ENCODE assay signal across 12 cellular contexts in genomic region chr13:26563713-26564112, GRCh38. TPM values are rescaled to one million over a fixed set of nuclear protein-coding genes. Genes with fewer than 3 reads are reported as not detected.
A peak's percentile ranks its signal among the peaks of the same experiment; 100 is the strongest.
DNase-seq lines count a peak whose midpoint lies in the region; TF ChIP-seq lines count a peak whose summit lies in the region.
"Had no signal": no experiment of that assay in that cellular context is flagged by ENCODE, and none has a peak within 500 bp of the region (broad histone marks: within the 10 kb centered on the region; RNA-seq: fewer than 3 reads in every experiment).

No MANE protein-coding gene starts in this region.

- H3K9me3 Mint-ChIP-seq in Calu3 (ENCODE audit: low read depth, unreplicated experiment) = no peaks in the 10 kb centered on the region
- H3K9me3 Mint-ChIP-seq: CD8-positive, alpha-beta T cell had no signal

- no peak overlapping the region for H2AK5ac ChIP-seq in mesenchymal stem cell (ENCODE audit: low read length, severe bottlenecking)

- H4K8ac ChIP-seq in mesenchymal stem cell (ENCODE audit: low read length) = no peak overlapping the region

- H3K4me1 ChIP-seq in mesenchymal stem cell (ENCODE audit: control insufficient read depth, insufficient read depth, low read depth, low read length) (peaks cover 8% of the 10 kb centered on the region), subcutaneous abdominal adipose tissue (ENCODE audit: control insufficient read depth in 5 of 5, insufficient read depth in 5 of 5, low read length in 5 of 5) (peaks cover 3 to 49% (median 36%) of the 10 kb centered on the region in 5 donors)

- H3K79me1 ChIP-seq in mesenchymal stem cell (replicated peaks; ENCODE audit: low read length, poor library complexity, severe bottlenecking) = peaks cover 49% of the 10 kb centered on the region

- H2AFZ ChIP-seq in mesenchymal stem cell (ENCODE audit: low read depth, low read length) = no peak overlapping the region

- H2BK12ac ChIP-seq in mesenchymal stem cell (ENCODE audit: low read length in 2 of 2) = no peak overlapping the region

- CTCF ChIA-PET in Calu3 (lab: Charles Lee) = no interaction called here

- H3K27ac Mint-ChIP-seq in Calu3 (ENCODE audit: unreplicated experiment) = no peak overlapping the region
- H3K27ac Mint-ChIP-seq: CD14-positive monocyte; CD8-positive, alpha-beta T cell had no signal

- H3K9me3 ChIP-seq in mesenchymal stem cell (ENCODE audit: control insufficient read depth, low read length) = no peaks in the 10 kb centered on the region
- H3K9me3 ChIP-seq in subcutaneous abdominal adipose tissue (ENCODE audit: control insufficient read depth in 5 of 5, low read length in 5 of 5) = no peaks in the 10 kb centered on the region

- no peak overlapping the region for H4K91ac ChIP-seq in mesenchymal stem cell (ENCODE audit: low read length)

- H3K27ac ChIP-seq in mesenchymal stem cell (ENCODE audit: low read length, poor library complexity, severe bottlenecking) (no peak overlapping the region), subcutaneous abdominal adipose tissue (ENCODE audit: low read depth, low read length) (peak overlapping the region; percentile 71)

- no peak overlapping the region for H2BK15ac ChIP-seq in mesenchymal stem cell (ENCODE audit: low read depth, poor library complexity, severe bottlenecking)

- DNase-seq in HCEC 1CT (peak; percentile 16), choroid plexus epithelial cell (ENCODE audit: low read depth) (peak; percentile 71), mesenchymal stem cell (peak; percentile 36), OCI-M2 (lab: John Stamatoyannopoulos, UW; ENCODE audit: unreplicated experiment) (no peak), Calu3 (no peak)
- DNase-seq in activated CD4-positive, alpha-beta T cell treated with anti-CD3 and anti-CD28 coated beads, Interleukin-2, amount 50 U/mL, for 1 hour = no peak
- DNase-seq: CD8-positive, alpha-beta T cell; COR-L47; DMS53; GF-D8 had no signal

- H3K36me3 ChIP-seq in mesenchymal stem cell (ENCODE audit: control insufficient read depth in 1 of 2, insufficient read depth in 2 of 2, low read depth in 1 of 2, low read length in 2 of 2) (no peaks in the 10 kb centered on the region), subcutaneous abdominal adipose tissue (ENCODE audit: control insufficient read depth in 5 of 5, insufficient read depth in 5 of 5, low read length in 5 of 5) (no peaks in the 10 kb centered on the region)

- H3K4me2 ChIP-seq in mesenchymal stem cell (ENCODE audit: low read length, poor library complexity, severe bottlenecking) = no peak overlapping the region

- no peak overlapping the region for H3K4me3 Mint-ChIP-seq in Calu3 (ENCODE audit: low read depth, unreplicated experiment)
- H3K4me3 Mint-ChIP-seq: CD14-positive monocyte; CD8-positive, alpha-beta T cell had no signal

- H3K9ac ChIP-seq in mesenchymal stem cell (ENCODE audit: low read length) (no peak overlapping the region), subcutaneous abdominal adipose tissue (ENCODE audit: low read length in 5 of 5) (no peak overlapping the region)

- H3K36me3 Mint-ChIP-seq in Calu3 (ENCODE audit: insufficient read depth, unreplicated experiment) = no peaks in the 10 kb centered on the region
- H3K36me3 Mint-ChIP-seq: CD14-positive monocyte; CD8-positive, alpha-beta T cell had no signal

- no peak overlapping the region for H2BK5ac ChIP-seq in mesenchymal stem cell (ENCODE audit: low read depth, low read length, poor library complexity, severe bottlenecking)

- intact Hi-C loops in Calu3 (cut with micrococcal nuclease; ENCODE audit: unreplicated experiment) = no loop called here

- no peaks in the 10 kb centered on the region for H3K27me3 ChIP-seq in mesenchymal stem cell (ENCODE audit: control insufficient read depth in 1 of 2, insufficient read depth in 1 of 2, low read length in 2 of 2)
- no peaks in the 10 kb centered on the region for H3K27me3 ChIP-seq in subcutaneous abdominal adipose tissue (ENCODE audit: control insufficient read depth in 5 of 5, insufficient read depth in 4 of 5, low read length in 5 of 5)

- H3K27me3 Mint-ChIP-seq in Calu3 (ENCODE audit: unreplicated experiment) = no peaks in the 10 kb centered on the region

- no peak overlapping the region for H3K4me3 ChIP-seq in choroid plexus epithelial cell (ENCODE audit: low read depth, low read length)
- H3K4me3 ChIP-seq in mesenchymal stem cell (ENCODE audit: insufficient read depth in 1 of 2, low read depth in 1 of 2, low read length in 2 of 2) = no peak overlapping the region
- no peak overlapping the region for H3K4me3 ChIP-seq in subcutaneous abdominal adipose tissue (ENCODE audit: low read depth in 1 of 5, low read length in 5 of 5)

- H3K18ac ChIP-seq in mesenchymal stem cell (ENCODE audit: low read depth in 1 of 2, low read length in 2 of 2) = no peak overlapping the region

- no peak overlapping the region for H2BK120ac ChIP-seq in mesenchymal stem cell (ENCODE audit: low read depth, low read length)

- no peak overlapping the region for H3K23ac ChIP-seq in mesenchymal stem cell (ENCODE audit: low read length in 2 of 2)

- TF ChIP-seq CTCF in choroid plexus epithelial cell (conservative IDR thresholded peaks at IDR 0.05; ENCODE audit: low read depth, low read length) (no peak), Calu3 (IDR thresholded peaks at IDR 0.05; ENCODE audit: unreplicated experiment) (no peak)

- no peak overlapping the region for H3K14ac ChIP-seq in mesenchymal stem cell (ENCODE audit: low read length in 2 of 2)

- no TSS peak for BruUV-seq in Calu3 (replicated peaks; lab: Mats Ljungman, UMichigan)

- no peaks in the 10 kb centered on the region for H3K4me1 Mint-ChIP-seq in Calu3 (ENCODE audit: low read depth, unreplicated experiment)
- H3K4me1 Mint-ChIP-seq: CD14-positive monocyte had no signal

- H3K4ac ChIP-seq in mesenchymal stem cell (ENCODE audit: low read depth in 1 of 2, low read length in 2 of 2) = no peak overlapping the region

RNA-seq across cellular contexts. Expression of gene WASF3, which starts 6.2 kb away (rescaled TPM):
- polyA plus RNA-seq in mesenchymal stem cell (2013, experiment 1 of 2) = 8.0 TPM
- polyA plus RNA-seq in mesenchymal stem cell (2013, experiment 2 of 2) = 8.0 TPM
- 8.7 and 10.1 TPM in 2 replicates for total RNA-seq in Calu3 (2022)
- total RNA-seq: CD8-positive, alpha-beta T cell had no signal
- polyA plus RNA-seq: CD14-positive monocyte had no signal

Comparison
In these comparisons a context has a peak if more than half of its experiments do, and no peak if none do; other contexts are left out.
1. DNase-seq: peak in HCEC 1CT (single experiment), choroid plexus epithelial cell (single experiment) and mesenchymal stem cell (single experiment); none in OCI-M2 (single experiment), Calu3 (single experiment) and activated CD4-positive, alpha-beta T cell treated with anti-CD3 and anti-CD28 coated beads, Interleukin-2, amount 50 U/mL, for 1 hour (single experiment).